ENCODE assay signal across 24 cellular contexts in the genomic region with DNA sequence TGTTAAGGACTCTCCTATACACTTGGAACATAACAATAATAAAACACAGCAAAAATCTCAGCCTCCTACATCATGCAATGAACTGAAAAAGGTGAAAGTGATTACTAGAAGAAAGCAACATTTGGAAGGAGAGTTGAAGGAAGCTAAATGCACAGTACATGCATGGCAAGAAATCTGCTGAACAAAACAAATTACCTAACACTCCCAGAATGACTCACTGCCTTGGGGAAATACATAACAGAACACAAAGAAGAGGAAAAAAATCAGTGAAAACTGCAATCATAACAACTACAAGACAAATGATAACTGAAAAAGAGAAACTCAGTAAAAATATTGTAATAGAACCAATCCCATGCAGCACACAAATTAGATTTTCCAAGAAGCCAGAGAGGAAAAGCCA.
DNase-seq lines count a peak whose midpoint lies in the region; ATAC-seq, FAIRE-seq and TF ChIP-seq lines count a peak whose summit lies in the region.
"Had no signal": no experiment of that assay in that cellular context is flagged by ENCODE, and none has a peak within 500 bp of the region (broad histone marks: within the 10 kb centered on the region; RNA-seq: fewer than 3 reads in every experiment).

No MANE protein-coding gene starts in this region.

- H2BK15ac ChIP-seq in mesenchymal stem cell (ENCODE audit: low read depth, poor library complexity, severe bottlenecking) = no peak overlapping the region

- H3K36me3 ChIP-seq in right atrium auricular region (no peaks in the 10 kb centered on the region), mesenchymal stem cell (ENCODE audit: control insufficient read depth in 1 of 2, insufficient read depth in 2 of 2, low read depth in 1 of 2, low read length in 2 of 2) (no peaks in the 10 kb centered on the region)
- H3K36me3 ChIP-seq: lower lobe of right lung, tibial artery had no signal

- ATAC-seq in Right ventricle myocardium inferior = peak; percentile 34
- ATAC-seq: activated CD8-positive, alpha-beta memory T cell treated with anti-CD3 and anti-CD28 coated beads, Interleukin-2, amount 10 ng/mL, durations not matched to agents 7 days and 5 days; lower lobe of right lung had no signal

- H3K18ac ChIP-seq in mesenchymal stem cell (ENCODE audit: low read depth in 1 of 2, low read length in 2 of 2) = no peak overlapping the region

- H2BK12ac ChIP-seq in mesenchymal stem cell (ENCODE audit: low read length in 2 of 2) = no peak overlapping the region

- no peak overlapping the region for H4K8ac ChIP-seq in mesenchymal stem cell (ENCODE audit: low read length)

- H4K91ac ChIP-seq in mesenchymal stem cell (ENCODE audit: low read length) = no peak overlapping the region

- no peak overlapping the region for H3K27ac ChIP-seq in right atrium auricular region
- no peak overlapping the region for H3K27ac ChIP-seq in mesenchymal stem cell (ENCODE audit: low read length, poor library complexity, severe bottlenecking)
- H3K27ac ChIP-seq in dorsolateral prefrontal cortex = peak overlapping the region in 1 of 59 donors; percentile 29
- H3K27ac ChIP-seq: lower lobe of right lung, tibial artery had no signal

- DNase-seq in Right ventricle myocardium inferior (ENCODE audit: missing footprints) (no peak), right atrium auricular region (ENCODE audit: low spot score) (no peak), choroid plexus epithelial cell (ENCODE audit: low read depth) (peak; percentile 61), mesenchymal stem cell (peak; percentile 10), NCI-H446 treated with DMSO at 0.1 percent for 48 hours (lab: John Stamatoyannopoulos, UW) (no peak), lower leg skin (ENCODE audit: low spot score in 2 of 2) (no peak), GM12891 (ENCODE audit: insufficient read length, low spot score) (no peak), dorsolateral prefrontal cortex (no peak)
- DNase-seq: activated CD4-positive, alpha-beta T cell treated with anti-CD3 and anti-CD28 coated beads, Interleukin-2, amount 10 ng/mL, durations not matched to agents 7 days and 5 days; activated CD8-positive, alpha-beta memory T cell treated with anti-CD3 and anti-CD28 coated beads, Interleukin-2, amount 10 ng/mL, durations not matched to agents 7 days and 5 days; activated naive CD8-positive, alpha-beta T cell treated with anti-CD3 and anti-CD28 coated beads for 36 hours; DND-41; foreskin melanocyte; GOT3; hypothalamus; islet precursor cell; lower lobe of right lung; NCI-H1417 treated with DMSO at 0.1 percent for 48 hours; NCI-H2107; NCI-H524; SK-N-SH; stimulated activated CD4-positive, alpha-beta T cell treated with anti-CD3 and anti-CD28 coated beads, Interleukin-4, amount 100 ng/mL, for 24 hours; stimulated activated naive CD4-positive, alpha-beta T cell treated with Interleukin-2 at 50 U/mL for 16 hours; tibial artery had no signal

- no peak for TF ChIP-seq CTCF in right atrium auricular region (IDR thresholded peaks at IDR 0.05)
- TF ChIP-seq CTCF in choroid plexus epithelial cell (conservative IDR thresholded peaks at IDR 0.05; ENCODE audit: low read depth, low read length) = no peak
- no peak for TF ChIP-seq CTCF in lower leg skin (IDR thresholded peaks at IDR 0.05)
- no peak for TF ChIP-seq CTCF in dorsolateral prefrontal cortex (IDR thresholded peaks at IDR 0.05 in 54 of 56, conservative IDR thresholded peaks at IDR 0.05 in 2 of 56; ENCODE audit: low read depth in 1 of 56, partially characterized antibody in 56 of 56)

- no peak overlapping the region for H3K4ac ChIP-seq in mesenchymal stem cell (ENCODE audit: low read depth in 1 of 2, low read length in 2 of 2)

- no peak for FAIRE-seq in GM12891 (lab: Jason Lieb, UNC)

- TF ChIP-seq POLR2A in lower leg skin (IDR thresholded peaks at IDR 0.05) (no peak), GM12891 (IDR thresholded peaks at IDR 0.05; ENCODE audit: low read depth, low read length) (no peak)

- peak overlapping the region; percentile 33 for H3K9ac ChIP-seq in mesenchymal stem cell (ENCODE audit: low read length)
- H3K9ac ChIP-seq: SK-N-SH had no signal

- intact Hi-C loops in Right ventricle myocardium inferior (cut with DNase I) (no loop called here), lower leg skin (cut with DNase I; ENCODE audit: low total_unique reads) (no loop called here), dorsolateral prefrontal cortex (cut with DNase I) (no loop called here)

- H3K9me3 ChIP-seq in right atrium auricular region (no peaks in the 10 kb centered on the region), mesenchymal stem cell (ENCODE audit: control insufficient read depth, low read length) (no peaks in the 10 kb centered on the region)
- H3K9me3 ChIP-seq: lower lobe of right lung, SK-N-SH, tibial artery had no signal

- H2BK120ac ChIP-seq in mesenchymal stem cell (ENCODE audit: low read depth, low read length) = no peak overlapping the region

- H3K4me3 ChIP-seq in right atrium auricular region (no peak overlapping the region), choroid plexus epithelial cell (ENCODE audit: low read depth, low read length) (no peak overlapping the region), mesenchymal stem cell (ENCODE audit: insufficient read depth in 1 of 2, low read depth in 1 of 2, low read length in 2 of 2) (no peak overlapping the region), lower leg skin (ENCODE audit: low read depth, poor library complexity, severe bottlenecking) (no peak overlapping the region), dorsolateral prefrontal cortex (no peak overlapping the region)
- H3K4me3 ChIP-seq: lower lobe of right lung, tibial artery had no signal

- no peaks in the 10 kb centered on the region for H3K79me1 ChIP-seq in mesenchymal stem cell (replicated peaks; ENCODE audit: low read length, poor library complexity, severe bottlenecking)

- H3K4me2 ChIP-seq in mesenchymal stem cell (ENCODE audit: low read length, poor library complexity, severe bottlenecking) = no peak overlapping the region
- H3K4me2 ChIP-seq: SK-N-SH had no signal

- H3K4me1 ChIP-seq in right atrium auricular region = peaks cover 0 to 3% of the 10 kb centered on the region in 2 donors
- no peaks in the 10 kb centered on the region for H3K4me1 ChIP-seq in mesenchymal stem cell (ENCODE audit: control insufficient read depth, insufficient read depth, low read depth, low read length)
- H3K4me1 ChIP-seq: lower lobe of right lung, tibial artery had no signal

- H2AK5ac ChIP-seq in mesenchymal stem cell (ENCODE audit: low read length, severe bottlenecking) = no peak overlapping the region

- no peak overlapping the region for H2AFZ ChIP-seq in mesenchymal stem cell (ENCODE audit: low read depth, low read length)

- H3K27me3 ChIP-seq in right atrium auricular region = no peaks in the 10 kb centered on the region
- H3K27me3 ChIP-seq in mesenchymal stem cell (ENCODE audit: control insufficient read depth in 1 of 2, insufficient read depth in 1 of 2, low read length in 2 of 2) = no peaks in the 10 kb centered on the region
- H3K27me3 ChIP-seq in dorsolateral prefrontal cortex = no peaks in the 10 kb centered on the region
- H3K27me3 ChIP-seq: tibial artery had no signal

- no peak overlapping the region for H3K14ac ChIP-seq in mesenchymal stem cell (ENCODE audit: low read length in 2 of 2)

- H3K23ac ChIP-seq in mesenchymal stem cell (ENCODE audit: low read length in 2 of 2) = no peak overlapping the region

- H2BK5ac ChIP-seq in mesenchymal stem cell (ENCODE audit: low read depth, low read length, poor library complexity, severe bottlenecking) = no peak overlapping the region

TF ChIP-seq in GM12891, 5 proteins besides CTCF, POLR2A, EP300 and RAD21:
- TF ChIP-seq SPI1 (IDR thresholded peaks at IDR 0.05; ENCODE audit: low read depth, low read length) (no peak), POLR2AphosphoS5 (IDR thresholded peaks at IDR 0.05; ENCODE audit: low read depth, low read length) (no peak), POU2F2 (IDR thresholded peaks at IDR 0.05; ENCODE audit: low read depth, low read length) (no peak), TAF1 (IDR thresholded peaks at IDR 0.05; ENCODE audit: low read depth, low read length) (no peak), PAX5 (IDR thresholded peaks at IDR 0.05; ENCODE audit: insufficient read depth, low read length, severe bottlenecking) (no peak)

Comparison
In these comparisons a context has a peak if more than half of its experiments do, and no peak if none do; other contexts are left out.
1. DNase-seq: peak in choroid plexus epithelial cell (single experiment) and mesenchymal stem cell (single experiment); none in Right ventricle myocardium inferior (single experiment), right atrium auricular region (single experiment), NCI-H446 treated with DMSO at 0.1 percent for 48 hours (single experiment), lower leg skin (0 of 2), GM12891 (single experiment) and dorsolateral prefrontal cortex (0 of 10).